Comparison of ENCODE assay signal across 1 cellular context in the genomic region with DNA sequence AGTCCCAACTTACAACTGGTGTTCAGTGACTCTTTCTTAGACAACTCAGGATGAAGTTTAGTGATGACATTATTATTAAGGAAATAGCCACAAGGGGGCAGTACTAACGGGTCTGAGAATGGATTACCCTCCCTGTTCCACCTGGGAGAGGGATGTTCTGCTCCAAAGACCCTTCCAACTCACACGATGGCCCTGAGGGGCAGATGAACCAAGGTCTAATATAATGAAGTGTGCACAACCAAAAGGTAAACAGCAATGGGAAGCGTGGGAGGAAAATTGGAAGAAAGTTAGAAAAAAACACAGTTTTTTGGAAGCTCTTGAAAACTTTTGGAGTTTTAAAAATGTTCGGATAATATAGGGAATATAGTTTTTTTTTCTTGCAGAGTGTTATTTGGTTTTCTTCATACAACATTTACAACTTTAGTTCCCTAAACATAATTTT.
TF ChIP-seq lines count a peak whose summit lies in the region.

No MANE protein-coding gene starts in this region.

TF ChIP-seq in SK-N-SH, 30 proteins besides CTCF, POLR2A, EP300 and RAD21 (continued from another document):
- no peak for TF ChIP-seq TEAD4 (IDR thresholded peaks at IDR 0.05; ENCODE audit: borderline replicate concordance, insufficient read depth)
- TF ChIP-seq SMC3 (IDR thresholded peaks at IDR 0.05; ENCODE audit: low read depth, low read length): peak; percentile 52
